Comparison of ENCODE assay signal across 33 cellular contexts in genomic region chr12:61923152-61923551, GRCh38.
"Had no signal": no experiment of that assay in that cellular context is flagged by ENCODE, and none has a peak within 500 bp of the region (broad histone marks: within the 10 kb centered on the region; RNA-seq: fewer than 3 reads in every experiment).

No MANE protein-coding gene starts in this region.

- H3K4me1 Mint-ChIP-seq: activated CD4-positive, alpha-beta T cell treated with anti-CD3 and anti-CD28 coated beads for 36 hours; activated CD4-positive, alpha-beta T cell treated with anti-CD3 and anti-CD28 coated beads, Interleukin-2, amount 10 ng/mL, durations not matched to agents 24 days and 14 days; activated CD8-positive, alpha-beta memory T cell treated with anti-CD3 and anti-CD28 coated beads, Interleukin-2, amount 10 ng/mL, durations not matched to agents 7 days and 5 days; activated naive CD4-positive, alpha-beta T cell treated with anti-CD3 and anti-CD28 coated beads, Interleukin-2, amount 50 U/mL, for 24 hours; activated naive CD8-positive, alpha-beta T cell treated with anti-CD3 and anti-CD28 coated beads for 36 hours; activated naive CD8-positive, alpha-beta T cell treated with anti-CD3 and anti-CD28 coated beads, Interleukin-2, amount 50 U/mL, for 24 hours; T-helper 17 cell had no signal

- H3K27me3 Mint-ChIP-seq: activated CD4-positive, alpha-beta memory T cell treated with anti-CD3 and anti-CD28 coated beads for 36 hours; activated CD4-positive, alpha-beta T cell treated with anti-CD3 and anti-CD28 coated beads for 36 hours; activated CD4-positive, alpha-beta T cell treated with anti-CD3 and anti-CD28 coated beads, Interleukin-2, amount 10 ng/mL, durations not matched to agents 24 days and 14 days; activated CD8-positive, alpha-beta memory T cell treated with anti-CD3 and anti-CD28 coated beads, Interleukin-2, amount 10 ng/mL, durations not matched to agents 7 days and 5 days; activated naive CD8-positive, alpha-beta T cell treated with anti-CD3 and anti-CD28 coated beads, Interleukin-2, amount 50 U/mL, for 24 hours; T-helper 17 cell had no signal

- ATAC-seq: activated CD4-positive, alpha-beta T cell treated with anti-CD3 and anti-CD28 coated beads for 36 hours; activated CD8-positive, alpha-beta memory T cell treated with anti-CD3 and anti-CD28 coated beads, Interleukin-2, amount 10 ng/mL, durations not matched to agents 7 days and 5 days; activated CD8-positive, alpha-beta T cell treated with anti-CD3 and anti-CD28 coated beads, Interleukin-2, amount 10 ng/mL, durations not matched to agents 7 days and 5 days; activated naive CD8-positive, alpha-beta T cell treated with anti-CD3 and anti-CD28 coated beads, Interleukin-2, amount 50 U/mL, for 24 hours; body of pancreas; esophagus mucosa; gastrocnemius medialis; heart left ventricle; T-helper 17 cell had no signal

- H3K4me3 Mint-ChIP-seq: activated CD4-positive, alpha-beta memory T cell treated with anti-CD3 and anti-CD28 coated beads for 36 hours; activated CD4-positive, alpha-beta T cell treated with anti-CD3 and anti-CD28 coated beads for 36 hours; activated CD4-positive, alpha-beta T cell treated with anti-CD3 and anti-CD28 coated beads, Interleukin-2, amount 10 ng/mL, durations not matched to agents 24 days and 14 days; activated CD8-positive, alpha-beta memory T cell treated with anti-CD3 and anti-CD28 coated beads, Interleukin-2, amount 10 ng/mL, durations not matched to agents 7 days and 5 days; activated CD8-positive, alpha-beta T cell treated with anti-CD3 and anti-CD28 coated beads, Interleukin-2, amount 10 ng/mL, durations not matched to agents 7 days and 5 days; activated naive CD4-positive, alpha-beta T cell treated with anti-CD3 and anti-CD28 coated beads for 36 hours; activated naive CD4-positive, alpha-beta T cell treated with anti-CD3 and anti-CD28 coated beads, Interleukin-2, amount 50 U/mL, for 24 hours; activated naive CD8-positive, alpha-beta T cell treated with anti-CD3 and anti-CD28 coated beads for 36 hours; activated naive CD8-positive, alpha-beta T cell treated with anti-CD3 and anti-CD28 coated beads, Interleukin-2, amount 50 U/mL, for 24 hours; activated T-helper 1 cell treated with anti-CD3 and anti-CD28 coated beads, Interleukin-12 subunit alpha, Interleukin-12 subunit beta, Interleukin-2, Interleukin-4 antibody, amounts not matched to agents 30 ng/mL and 10 ng/mL and 1 ng/mL, durations not matched to agents 14 hours and 24 hours and 36 hours; T-helper 17 cell; T-helper 2 cell treated with Interferon-gamma antibody and Interleukin-4, amounts not matched to agents 5 μg/mL and 100 μg/mL, for 36 hours had no signal

- H3K27me3 ChIP-seq: adrenal gland, body of pancreas, colonic mucosa, gastrocnemius medialis, heart left ventricle had no signal

- DNase-seq: activated CD4-positive, alpha-beta memory T cell treated with anti-CD3 and anti-CD28 coated beads for 36 hours; activated CD4-positive, alpha-beta T cell treated with anti-CD3 and anti-CD28 coated beads for 36 hours; activated CD4-positive, alpha-beta T cell treated with anti-CD3 and anti-CD28 coated beads, Interleukin-2, amount 10 ng/mL, durations not matched to agents 24 days and 14 days; activated CD4-positive, CD25-positive, alpha-beta regulatory T cell; activated CD4-positive, CD25-positive, alpha-beta regulatory T cell treated with anti-CD3 and anti-CD28 coated beads, Interleukin-2, amount 50 U/mL, for 72 hours; activated CD8-positive, alpha-beta memory T cell treated with anti-CD3 and anti-CD28 coated beads, Interleukin-2, amount 10 ng/mL, durations not matched to agents 7 days and 5 days; activated CD8-positive, alpha-beta memory T cell treated with anti-CD3 and anti-CD28 coated beads, Interleukin-2, amount 50 U/mL, for 4 hours; activated CD8-positive, alpha-beta T cell treated with anti-CD3 and anti-CD28 coated beads, Interleukin-2, amount 10 ng/mL, durations not matched to agents 7 days and 5 days; activated effector memory CD4-positive, alpha-beta T cell treated with anti-CD3 and anti-CD28 coated beads, Interleukin-2, amount 50 U/mL, for 16 hours; activated naive CD4-positive, alpha-beta T cell treated with anti-CD3 and anti-CD28 coated beads for 36 hours; activated naive CD8-positive, alpha-beta T cell treated with anti-CD3 and anti-CD28 coated beads for 36 hours; activated naive CD8-positive, alpha-beta T cell treated with anti-CD3 and anti-CD28 coated beads, Interleukin-2, amount 50 U/mL, for 24 hours; activated T-cell treated with anti-CD3 and anti-CD28 coated beads, Interleukin-2, amount 50 U/mL, for 1 hour; activated T-cell treated with anti-CD3 and anti-CD28 coated beads, Interleukin-2, amount 50 U/mL, for 48 hours; adrenal gland; amygdala; aorta; body of pancreas; caudate nucleus; colonic mucosa; effector CD8-positive, alpha-beta T cell; foreskin fibroblast; gastrocnemius medialis; glutamatergic neuron; heart left ventricle; T-helper 1 cell; T-helper 17 cell; T1000 had no signal

- H3K36me3 Mint-ChIP-seq: activated CD4-positive, alpha-beta memory T cell treated with anti-CD3 and anti-CD28 coated beads for 36 hours; activated CD8-positive, alpha-beta memory T cell treated with anti-CD3 and anti-CD28 coated beads, Interleukin-2, amount 10 ng/mL, durations not matched to agents 7 days and 5 days; activated naive CD4-positive, alpha-beta T cell treated with anti-CD3 and anti-CD28 coated beads, Interleukin-2, amount 50 U/mL, for 24 hours; activated naive CD8-positive, alpha-beta T cell treated with anti-CD3 and anti-CD28 coated beads for 36 hours had no signal

- H3K4me3 ChIP-seq: adrenal gland, body of pancreas, colonic mucosa, gastrocnemius medialis, heart left ventricle had no signal

- H3K4me1 ChIP-seq: adrenal gland, body of pancreas, colonic mucosa, gastrocnemius medialis, heart left ventricle had no signal

- H3K9me3 ChIP-seq: adrenal gland, body of pancreas, colonic mucosa, gastrocnemius medialis had no signal

- H3K27ac ChIP-seq: adrenal gland, body of pancreas, colonic mucosa, gastrocnemius medialis, heart left ventricle had no signal

- H3K27ac Mint-ChIP-seq: activated CD4-positive, alpha-beta memory T cell treated with anti-CD3 and anti-CD28 coated beads for 36 hours; activated CD4-positive, alpha-beta T cell treated with anti-CD3 and anti-CD28 coated beads for 36 hours; activated CD4-positive, alpha-beta T cell treated with anti-CD3 and anti-CD28 coated beads, Interleukin-2, amount 10 ng/mL, durations not matched to agents 24 days and 14 days; activated CD8-positive, alpha-beta memory T cell treated with anti-CD3 and anti-CD28 coated beads, Interleukin-2, amount 10 ng/mL, durations not matched to agents 7 days and 5 days; activated CD8-positive, alpha-beta T cell treated with anti-CD3 and anti-CD28 coated beads, Interleukin-2, amount 10 ng/mL, durations not matched to agents 7 days and 5 days; activated naive CD4-positive, alpha-beta T cell treated with anti-CD3 and anti-CD28 coated beads for 36 hours; activated naive CD4-positive, alpha-beta T cell treated with anti-CD3 and anti-CD28 coated beads, Interleukin-2, amount 50 U/mL, for 24 hours; activated naive CD8-positive, alpha-beta T cell treated with anti-CD3 and anti-CD28 coated beads for 36 hours; activated naive CD8-positive, alpha-beta T cell treated with anti-CD3 and anti-CD28 coated beads, Interleukin-2, amount 50 U/mL, for 24 hours; activated T-helper 1 cell treated with anti-CD3 and anti-CD28 coated beads, Interleukin-12 subunit alpha, Interleukin-12 subunit beta, Interleukin-2, Interleukin-4 antibody, amounts not matched to agents 30 ng/mL and 10 ng/mL and 1 ng/mL, durations not matched to agents 14 hours and 24 hours and 36 hours; activated T-helper 2 cell treated with anti-CD3 and anti-CD28 coated beads, Interferon-gamma antibody, Interleukin-2, Interleukin-4, amounts not matched to agents 10 μg/mL and 5 μg/mL and 100 μg/mL, durations not matched to agents 14 hours and 24 hours and 36 hours; T-helper 17 cell; T-helper 2 cell treated with Interferon-gamma antibody and Interleukin-4, amounts not matched to agents 5 μg/mL and 100 μg/mL, for 36 hours had no signal

- H3K36me3 ChIP-seq: adrenal gland, colonic mucosa, gastrocnemius medialis, heart left ventricle had no signal
